ENCODE assay signal across 9 cellular contexts in the genomic region with DNA sequence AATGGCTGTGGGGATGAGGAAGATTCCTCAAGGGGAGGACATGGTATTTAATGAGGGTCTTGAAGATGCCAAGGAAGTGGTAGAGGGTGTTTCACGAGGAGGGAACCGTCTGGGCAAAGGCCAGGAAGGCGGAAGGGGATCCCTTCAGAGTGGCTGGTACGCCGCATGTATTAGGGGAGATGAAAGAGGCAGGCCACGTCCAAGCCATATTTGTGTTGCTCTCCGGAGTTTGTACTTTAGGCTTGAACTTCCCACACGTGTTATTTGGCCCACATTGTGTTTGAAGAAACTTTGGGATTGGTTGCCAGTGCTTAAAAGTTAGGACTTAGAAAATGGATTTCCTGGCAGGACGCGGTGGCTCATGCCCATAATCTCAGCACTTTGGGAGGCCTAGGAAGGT. TPM values are rescaled to one million over a fixed set of nuclear protein-coding genes. Genes with fewer than 3 reads are reported as not detected.
A peak's percentile ranks its signal among the peaks of the same experiment; 100 is the strongest.
DNase-seq lines count a peak whose midpoint lies in the region; ATAC-seq and TF ChIP-seq lines count a peak whose summit lies in the region.
"Had no signal": no experiment of that assay in that cellular context is flagged by ENCODE, and none has a peak within 500 bp of the region (broad histone marks: within the 10 kb centered on the region; RNA-seq: fewer than 3 reads in every experiment).

No MANE protein-coding gene starts in this region.

- WGBS in upper lobe of left lung, 2 donors, result 53% methylated on average over 10 of the region's 10 CpGs

- TF ChIP-seq POLR2A in upper lobe of left lung (IDR thresholded peaks at IDR 0.05), result no peak

- peak overlapping the region; percentile 53 for H3K4me3 ChIP-seq in cardiac muscle cell
- H3K4me3 ChIP-seq in ascending aorta, result peak overlapping the region; percentile 70 to 83
- peak overlapping the region; percentile 77 for H3K4me3 ChIP-seq in lower lobe of right lung
- peak overlapping the region in 3 of 4 donors; percentile 64 to 93 (median 74) for H3K4me3 ChIP-seq in upper lobe of left lung

- H3K4me1 ChIP-seq in cardiac muscle cell (ENCODE audit: low read depth) (no peaks in the 10 kb centered on the region), ascending aorta (peaks cover 0 to 6% of the 10 kb centered on the region in 2 donors), lower lobe of right lung (peaks cover 14% of the 10 kb centered on the region), upper lobe of left lung (peaks cover 3 to 14% (median 10%) of the 10 kb centered on the region in 4 donors)

- H3K27ac ChIP-seq in cardiac muscle cell (peak overlapping the region; percentile 92), ascending aorta (peak overlapping the region; percentile 72 to 77), lower lobe of right lung (peak overlapping the region; percentile 86), upper lobe of left lung (peak overlapping the region; percentile 70 to 88 (median 84))

- H3K27me3 ChIP-seq in cardiac muscle cell (no peaks in the 10 kb centered on the region), ascending aorta (no peaks in the 10 kb centered on the region), lower lobe of right lung (ENCODE audit: low read depth) (no peaks in the 10 kb centered on the region), upper lobe of left lung (no peaks in the 10 kb centered on the region)

- TF ChIP-seq CTCF in cardiac muscle cell (IDR thresholded peaks at IDR 0.05; ENCODE audit: low read depth, low read length) (no peak), ascending aorta (IDR thresholded peaks at IDR 0.05) (no peak), lower lobe of right lung (IDR thresholded peaks at IDR 0.05) (no peak), upper lobe of left lung (IDR thresholded peaks at IDR 0.05) (no peak)

- intact Hi-C loops in Right ventricle myocardium superior (cut with DNase I) (no loop called here), ascending aorta (cut with DNase I) (no loop called here), lower lobe of right lung (cut with DNase I) (no loop called here)

- H3K9me3 ChIP-seq in cardiac muscle cell (ENCODE audit: low read depth) (no peaks in the 10 kb centered on the region), ascending aorta (no peaks in the 10 kb centered on the region), lower lobe of right lung (no peaks in the 10 kb centered on the region), upper lobe of left lung (no peaks in the 10 kb centered on the region)

- H3K36me3 ChIP-seq in cardiac muscle cell (no peaks in the 10 kb centered on the region), ascending aorta (no peaks in the 10 kb centered on the region), lower lobe of right lung (no peaks in the 10 kb centered on the region), upper lobe of left lung (no peaks in the 10 kb centered on the region)

- ATAC-seq in Right ventricle myocardium superior (ENCODE audit: poor library complexity) (no peak), lower lobe of right lung (no peak), upper lobe of left lung (ENCODE audit: low FRiP score in 2 of 2) (no peak), HG03469 (IDR thresholded peaks at IDR 0.05; ENCODE audit: unreplicated experiment) (no peak)

- no peak for TF ChIP-seq EP300 in upper lobe of left lung (IDR thresholded peaks at IDR 0.05)

- DNase-seq in cardiac muscle cell (ENCODE audit: low read depth in 1 of 2, low spot score in 1 of 2) (no peak), Right ventricle myocardium superior (no peak), ascending aorta (ENCODE audit: low spot score in 2 of 2) (no peak), lower lobe of right lung (no peak), upper lobe of left lung (no peak), GM19240 (ENCODE audit: insufficient read length, low spot score) (no peak), glomerular visceral epithelial cell (ENCODE audit: extremely low spot score) (no peak)

RNA-seq across cellular contexts. Expression of a gene that starts 1.2 kb away (rescaled TPM):
- total RNA-seq in cardiac muscle cell (14.4 and 20.6 TPM in 2 replicates), Right ventricle myocardium superior (38.0 TPM), ascending aorta (not detected), lower lobe of right lung (10.9 TPM), upper lobe of left lung (10 to 100 TPM in 2 of 6 donors, 1 to 10 TPM in 4; 1.8 to 16.5 (median 9.0) TPM)
- polyA plus RNA-seq in cardiac muscle cell, result 45.0 and 55.8 TPM in 2 replicates

RNA-seq across cellular contexts. Expression of a gene that starts 22.9 kb away (rescaled TPM):
- total RNA-seq in cardiac muscle cell (not detected in 2 replicates), Right ventricle myocardium superior (not detected), ascending aorta (not detected), lower lobe of right lung (not detected), upper lobe of left lung (not detected)
- 0.13 TPM in 1 of 2 replicates, not detected in the other for polyA plus RNA-seq in cardiac muscle cell
- total RNA-seq: LHCN-M2 had no signal
